ENCODE assay signal across 9 cellular contexts in the genomic region with DNA sequence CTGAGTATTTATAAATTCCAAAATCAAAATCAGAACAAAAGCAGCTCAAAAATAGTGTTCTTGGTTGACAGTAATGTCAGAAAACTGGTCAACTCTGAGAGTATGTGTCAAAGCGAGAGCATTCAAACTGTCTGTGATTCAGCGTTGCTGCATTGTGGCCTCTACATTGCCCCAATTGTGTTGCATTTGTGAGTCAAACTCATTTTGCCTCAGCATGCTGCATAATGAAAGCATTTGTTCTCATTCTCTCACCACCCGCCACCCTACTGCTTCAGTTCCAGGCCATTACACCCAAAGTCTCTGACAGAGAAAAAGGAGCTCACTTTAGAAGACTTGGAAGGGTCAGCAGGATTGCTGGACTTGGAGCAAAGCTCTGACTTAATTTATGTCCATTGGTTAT.
DNase-seq lines count a peak whose midpoint lies in the region; ATAC-seq and TF ChIP-seq lines count a peak whose summit lies in the region.
"Had no signal": no experiment of that assay in that cellular context is flagged by ENCODE, and none has a peak within 500 bp of the region (broad histone marks: within the 10 kb centered on the region; RNA-seq: fewer than 3 reads in every experiment).

No MANE protein-coding gene starts in this region.

- H3K4me3 ChIP-seq in muscle layer of colon (ENCODE audit: low read depth in 1 of 2, low read length in 2 of 2) = peak overlapping the region in 1 of 2 donors; percentile 47

- H3K9me3 ChIP-seq in muscle layer of colon (ENCODE audit: low read length) = no peaks in the 10 kb centered on the region

- no peak overlapping the region for H3K4me3 Mint-ChIP-seq in chondrocyte (ENCODE audit: unreplicated experiment)

- no peaks in the 10 kb centered on the region for H3K27me3 Mint-ChIP-seq in chondrocyte (ENCODE audit: low read depth)

- H3K27ac Mint-ChIP-seq in chondrocyte (ENCODE audit: unreplicated experiment) = peak overlapping the region; percentile 53

- POLR2A ChIA-PET in GM10248 (lab: Yijun Ruan, JAX) = no interaction called here

- H3K9ac ChIP-seq in muscle layer of colon (ENCODE audit: low read length) = no peak overlapping the region

- no peaks in the 10 kb centered on the region for H3K9me3 Mint-ChIP-seq in chondrocyte (ENCODE audit: low read depth)

- no peaks in the 10 kb centered on the region for H3K36me3 ChIP-seq in muscle layer of colon (ENCODE audit: insufficient read depth, low read length)

- TF ChIP-seq CTCF in chondrocyte (IDR thresholded peaks at IDR 0.05) (no peak), GM10248 (IDR thresholded peaks at IDR 0.05; ENCODE audit: control extremely low read depth, extremely low read depth, low read depth, missing control alignments) (no peak)

- CTCF ChIA-PET in GM10248 (lab: Yijun Ruan, JAX) = interaction anchor here (1.1 to 2.4 kb wide), 12 partner anchors 8 to 372 kb away, joined by 3 to 10 read pairs (median 4); no protein-coding TSS in a partner anchor

- peak overlapping the region; percentile 70 for H3K27ac ChIP-seq in muscle layer of colon (ENCODE audit: low read depth, low read length)

- H3K36me3 Mint-ChIP-seq in chondrocyte (ENCODE audit: low read depth) = no peaks in the 10 kb centered on the region

- peak; percentile 61 for ATAC-seq in GM18498 (IDR thresholded peaks at IDR 0.05; ENCODE audit: unreplicated experiment)
- peak; percentile 64 for ATAC-seq in HG02798 (IDR thresholded peaks at IDR 0.05; ENCODE audit: poor library complexity, unreplicated experiment)

- H3K4me1 Mint-ChIP-seq in chondrocyte (ENCODE audit: low read depth) = peaks cover 41% of the 10 kb centered on the region

- H3K4me1 ChIP-seq in muscle layer of colon (ENCODE audit: insufficient read depth, low read length) = peaks cover 26% of the 10 kb centered on the region

- no peaks in the 10 kb centered on the region for H3K27me3 ChIP-seq in muscle layer of colon (ENCODE audit: control insufficient read depth in 1 of 2, insufficient read depth in 2 of 2, low read length in 2 of 2)

- DNase-seq in chondrocyte (ENCODE audit: low spot score) (no peak), GM10248 (ENCODE audit: extremely low spot score) (no peak), NCI-H1048 (lab: John Stamatoyannopoulos, UW) (no peak), amniotic stem cell (lab: John Stamatoyannopoulos, UW) (no peak), hepatic stellate cell (ENCODE audit: low spot score) (no peak)
- DNase-seq: activated T-cell treated with anti-CD3 and anti-CD28 coated beads, Interleukin-2, amount 50 U/mL, for 1 hour had no signal
